ENCODE assay signal across 9 cellular contexts in the genomic region with DNA sequence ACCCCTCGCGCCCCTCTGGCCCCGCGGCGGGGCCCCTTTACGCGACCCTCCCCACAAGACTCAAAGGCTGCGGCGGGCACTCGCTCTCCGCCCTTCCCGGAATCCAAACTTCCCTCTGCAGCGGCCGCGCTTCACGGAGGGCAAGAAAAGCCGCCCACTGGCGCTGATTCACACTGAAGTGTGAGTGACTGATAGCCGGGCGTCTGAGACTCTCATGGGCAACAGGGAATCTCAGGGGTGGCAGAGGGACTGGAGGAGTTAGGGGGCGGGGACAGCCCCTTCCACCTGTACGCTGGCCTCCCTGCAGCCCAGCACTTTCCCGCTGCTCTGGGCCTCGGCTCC. TPM values are rescaled to one million over a fixed set of nuclear protein-coding genes. Genes with fewer than 3 reads are reported as not detected.
A peak's percentile ranks its signal among the peaks of the same experiment; 100 is the strongest.
DNase-seq lines count a peak whose midpoint lies in the region; ATAC-seq, FAIRE-seq and TF ChIP-seq lines count a peak whose summit lies in the region.
"Had no signal": no experiment of that assay in that cellular context is flagged by ENCODE, and none has a peak within 500 bp of the region (broad histone marks: within the 10 kb centered on the region; RNA-seq: fewer than 3 reads in every experiment).

No MANE protein-coding gene starts in this region.

- TF ChIP-seq POLR2A in H54 (IDR thresholded peaks at IDR 0.05; ENCODE audit: low read depth, low read length) (no peak), testis (IDR thresholded peaks at IDR 0.05) (no peak)

- no peaks in the 10 kb centered on the region for H3K27me3 ChIP-seq in colonic mucosa
- no peaks in the 10 kb centered on the region for H3K27me3 ChIP-seq in testis

- H3K4me3 Mint-ChIP-seq in T-cell (peak overlapping the region; percentile 78 to 84 (median 81)), memory B cell (peak overlapping the region; percentile 87)

- H3K4me3 ChIP-seq in colonic mucosa, result peak overlapping the region; percentile 78
- peak overlapping the region; percentile 63 to 78 for H3K4me3 ChIP-seq in testis

- DNase-seq in H54 (ENCODE audit: insufficient read length, low spot score) (peak; percentile 64), T-cell (peak in 4 of 34 experiments; percentile 3 to 23 (median 12)), colonic mucosa (peak; percentile 57), memory B cell (ENCODE audit: low spot score in 2 of 2) (peak in 1 of 2 donors; percentile 19), testis (no peak), T-helper 9 cell (no peak), Ammon's horn (ENCODE audit: low spot score) (no peak)

- H3K27me3 Mint-ChIP-seq in T-cell (no peaks in the 10 kb centered on the region), memory B cell (no peaks in the 10 kb centered on the region)

- H3K36me3 Mint-ChIP-seq in T-cell (no peaks in the 10 kb centered on the region), memory B cell (no peaks in the 10 kb centered on the region)

- TF ChIP-seq CTCF in colonic mucosa (IDR thresholded peaks at IDR 0.05) (no peak), testis (IDR thresholded peaks at IDR 0.05) (no peak)

- peaks cover 34% of the 10 kb centered on the region for H3K4me1 ChIP-seq in colonic mucosa
- peaks cover 66% of the 10 kb centered on the region for H3K4me1 ChIP-seq in testis

- H3K27ac ChIP-seq in colonic mucosa (peak overlapping the region; percentile 83), testis (peak overlapping the region; percentile 62 to 80)

- H3K27ac Mint-ChIP-seq in T-cell, result peak overlapping the region; percentile 61 to 71
- peak overlapping the region; percentile 81 for H3K27ac Mint-ChIP-seq in memory B cell

- ATAC-seq in T-cell (replicated peaks in 1 of 4) (no peak), memory B cell (ENCODE audit: low read depth) (peak; percentile 9), HG02981 (IDR thresholded peaks at IDR 0.05; ENCODE audit: unreplicated experiment) (no peak)

- CTCF ChIA-PET in T-cell (lab: Charles Lee), result no interaction called here

- H3K4me1 Mint-ChIP-seq in T-cell (peaks cover 45 to 63% (median 52%) of the 10 kb centered on the region in 3 donors), memory B cell (peaks cover 32% of the 10 kb centered on the region)

- intact Hi-C loops in colonic mucosa (cut with DNase I), result no loop called here
- intact Hi-C loops in testis (cut with DNase I; ENCODE audit: low total_unique reads), result no loop called here

- no peaks in the 10 kb centered on the region for H3K36me3 ChIP-seq in colonic mucosa
- no peaks in the 10 kb centered on the region for H3K36me3 ChIP-seq in testis (ENCODE audit: low read depth, missing control alignments)

- H3K9me3 ChIP-seq in colonic mucosa (no peaks in the 10 kb centered on the region), testis (no peaks in the 10 kb centered on the region)

- peak overlapping the region; percentile 80 to 84 for H3K9ac ChIP-seq in colonic mucosa (ENCODE audit: low read depth in 2 of 2, low read length in 2 of 2)

- no peaks in the 10 kb centered on the region for H3K9me3 Mint-ChIP-seq in T-cell
- no peaks in the 10 kb centered on the region for H3K9me3 Mint-ChIP-seq in memory B cell

- 5% methylated on average over 19 of the region's 24 CpGs; no CpG with 5 or more reads in 1 of the 2 donors for whole genome bisulfite sequencing in testis, 2 donors

- POLR2A ChIA-PET in T-cell (lab: Charles Lee), result no interaction called here

- FAIRE-seq in H54 (lab: Jason Lieb, UNC), result no peak
- FAIRE-seq: TTC549 had no signal

RNA-seq across cellular contexts. Expression of a gene that starts 0.7 kb away (rescaled TPM):
- total RNA-seq in T-cell, result 10 to 100 TPM; 44.0 to 68.2 (median 49.7) TPM
- 10 to 100 TPM; 62.2 to 70.8 TPM for total RNA-seq in colonic mucosa
- total RNA-seq in testis, result 10 to 100 TPM; 45.0 to 47.3 TPM
- polyA plus RNA-seq in testis (ENCODE audit: insufficient read depth, low read depth, low replicate concordance), result 26.6 TPM

RNA-seq across cellular contexts. Expression of a gene that starts 37.4 kb away (rescaled TPM):
- total RNA-seq in T-cell, result 10 to 100 TPM; 39.5 to 65.3 (median 59.1) TPM
- 10 to 100 TPM; 43.6 to 61.3 TPM for total RNA-seq in colonic mucosa
- total RNA-seq in testis, result 100 to 1,000 TPM in 1 of 2 donors, 10 to 100 TPM in 1; 99.7 to 108 TPM
- 35.1 TPM for polyA plus RNA-seq in testis (ENCODE audit: insufficient read depth, low read depth, low replicate concordance)

RNA-seq across cellular contexts. Expression of a gene that starts 50.1 kb away (rescaled TPM):
- 100 to 1,000 TPM; 241 to 274 (median 256) TPM for total RNA-seq in T-cell
- total RNA-seq in colonic mucosa, result 100 to 1,000 TPM; 223 to 233 TPM
- total RNA-seq in testis, result 100 to 1,000 TPM; 318 to 355 TPM
- 233 TPM for polyA plus RNA-seq in testis (ENCODE audit: insufficient read depth, low read depth, low replicate concordance)

Comparison
In these comparisons a context has a peak if more than half of its experiments do, and no peak if none do; other contexts are left out.
1. DNase-seq: peak in H54 (single experiment) and colonic mucosa (single experiment); none in testis (single experiment), T-helper 9 cell (single experiment) and Ammon's horn (single experiment).